ENCODE assay signal across 14 cellular contexts in the genomic region with DNA sequence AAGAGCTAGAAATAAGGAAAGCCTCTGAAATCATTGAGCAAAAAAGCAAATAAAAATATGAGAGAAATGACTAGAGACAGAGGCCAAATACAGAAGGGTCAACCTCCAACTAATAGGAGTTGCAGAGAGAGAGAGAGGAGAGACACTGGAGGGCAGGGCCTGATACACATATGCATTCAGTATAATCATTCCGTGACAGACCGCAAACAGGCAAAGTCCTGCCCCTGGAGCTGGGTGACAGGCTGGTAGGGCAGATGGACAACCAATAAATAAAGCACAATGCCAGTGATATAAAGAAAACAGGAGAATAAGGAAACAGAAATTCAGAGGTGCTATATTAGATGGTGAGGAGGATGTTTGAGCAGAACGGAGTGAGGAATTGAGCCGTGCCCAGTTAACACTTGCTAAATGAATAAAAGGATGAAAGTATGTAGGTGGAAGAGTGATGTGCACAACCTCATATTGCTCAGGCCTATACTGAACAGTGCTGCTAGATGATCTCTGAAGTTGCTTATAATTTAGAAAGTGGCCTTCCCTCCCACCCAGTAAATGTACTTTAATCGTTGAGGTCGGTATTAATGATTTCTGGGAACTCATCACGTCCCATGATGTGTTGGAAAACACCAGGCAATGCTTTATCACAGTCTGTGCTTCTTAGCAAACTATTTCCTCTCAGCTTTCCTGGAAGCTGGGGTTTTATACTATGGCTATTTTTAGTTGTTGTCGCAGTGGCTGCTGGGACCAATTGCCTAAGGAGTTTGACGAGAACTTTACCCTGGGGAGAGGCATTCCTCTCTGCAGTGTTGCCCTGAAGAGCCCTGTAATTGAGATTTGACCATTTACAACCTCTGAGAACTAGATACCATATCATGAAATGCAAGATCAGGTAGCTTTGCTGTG. TPM values are rescaled to one million over a fixed set of nuclear protein-coding genes. Genes with fewer than 3 reads are reported as not detected.
DNase-seq lines count a peak whose midpoint lies in the region; ATAC-seq, FAIRE-seq and TF ChIP-seq lines count a peak whose summit lies in the region.
"Had no signal": no experiment of that assay in that cellular context is flagged by ENCODE, and none has a peak within 500 bp of the region (broad histone marks: within the 10 kb centered on the region; RNA-seq: fewer than 3 reads in every experiment).

No MANE protein-coding gene starts in this region.

- WGBS in spleen, 5 donors = 38 to 47% (median 42%) methylated on average over 9 of the region's 9 CpGs

- H3K4me3 ChIP-seq in adipocyte (ENCODE audit: low read length) (no peak overlapping the region), kidney (ENCODE audit: low read length in 2 of 2) (no peak overlapping the region), spleen (no peak overlapping the region)
- H3K4me3 ChIP-seq: MG63, SJCRH30 had no signal

- H3K4me1 ChIP-seq in adipocyte (ENCODE audit: control insufficient read depth, insufficient read depth, low read length) (peaks cover 37% of the 10 kb centered on the region), kidney (ENCODE audit: control insufficient read depth in 1 of 2, insufficient read depth in 1 of 2, low read depth in 1 of 2, low read length in 2 of 2) (peaks cover 0 to 10% of the 10 kb centered on the region in 2 donors), spleen (peaks cover 0 to 5% (median 0%) of the 10 kb centered on the region in 6 donors)
- H3K4me1 ChIP-seq: SJCRH30 had no signal

- TF ChIP-seq CTCF in kidney (IDR thresholded peaks at IDR 0.05; ENCODE audit: borderline replicate concordance, extremely low read depth, insufficient read depth) (no peak), spleen (IDR thresholded peaks at IDR 0.05 in 8 of 11, conservative IDR thresholded peaks at IDR 0.05 in 3 of 11) (no peak), D721Med (IDR thresholded peaks at IDR 0.05; ENCODE audit: insufficient read depth, missing control alignments) (no peak)

- FAIRE-seq in kidney (lab: Jason Lieb, UNC) = no peak
- FAIRE-seq in D721Med (lab: Jason Lieb, UNC) = no peak
- FAIRE-seq: endometrium, GM12892 had no signal

- H3K9me3 ChIP-seq in adipocyte (ENCODE audit: control insufficient read depth, low read length) = no peaks in the 10 kb centered on the region
- H3K9me3 ChIP-seq in kidney (ENCODE audit: control insufficient read depth in 1 of 2, low read length in 2 of 2) = no peaks in the 10 kb centered on the region
- peaks cover 0 to 6% (median 0%) of the 10 kb centered on the region in 8 donors for H3K9me3 ChIP-seq in spleen
- H3K9me3 ChIP-seq: MG63, SJCRH30 had no signal

- intact Hi-C loops in kidney (cut with DNase I) (no loop called here), spleen (cut with DNase I; ENCODE audit: low total_unique reads) (no loop called here)

- DNase-seq in NCI-H69 (lab: John Stamatoyannopoulos, UW) = peak; percentile 6
- peak; percentile 22 for DNase-seq in adipocyte (ENCODE audit: low read depth)
- DNase-seq in kidney = no peak
- DNase-seq in spleen = no peak
- DNase-seq in D721Med (ENCODE audit: insufficient read length, low spot score) = no peak
- DNase-seq in H4 (ENCODE audit: low spot score) = no peak
- DNase-seq: activated CD4-positive, alpha-beta T cell treated with anti-CD3 and anti-CD28 coated beads for 1 hour; DMS 273 treated with DMSO at 0.1 percent for 48 hours; MG63; nucleus accumbens; SJCRH30 had no signal

- no peak for ATAC-seq in GM21423 (IDR thresholded peaks at IDR 0.05; ENCODE audit: unreplicated experiment)

- H3K36me3 ChIP-seq in adipocyte (ENCODE audit: control insufficient read depth, insufficient read depth, low read length, severe bottlenecking) (no peaks in the 10 kb centered on the region), kidney (ENCODE audit: control insufficient read depth in 1 of 2, insufficient read depth in 2 of 2, low read length in 2 of 2) (no peaks in the 10 kb centered on the region), spleen (no peaks in the 10 kb centered on the region)
- H3K36me3 ChIP-seq: MG63, SJCRH30 had no signal

- no peak for TF ChIP-seq POLR2A in spleen (IDR thresholded peaks at IDR 0.05)

- H3K27me3 ChIP-seq in adipocyte (replicated peaks; ENCODE audit: control insufficient read depth, insufficient read depth, low read length) (no peaks in the 10 kb centered on the region), spleen (replicated peaks in 1 of 7) (no peaks in the 10 kb centered on the region)
- H3K27me3 ChIP-seq: MG63, SJCRH30 had no signal

- peak overlapping the region; percentile 56 for H3K9ac ChIP-seq in adipocyte (ENCODE audit: low read length)
- no peak overlapping the region for H3K9ac ChIP-seq in kidney (ENCODE audit: low read length in 2 of 2)

- H3K27ac ChIP-seq in kidney (ENCODE audit: low read depth in 2 of 2, low read length in 2 of 2) (peak overlapping the region; percentile 46 to 71), spleen (peak overlapping the region; percentile 23 to 75 (median 70))
- H3K27ac ChIP-seq: SJCRH30 had no signal

RNA-seq across cellular contexts. Expression of a gene that starts 37.6 kb away (rescaled TPM):
- total RNA-seq in kidney (7.4 TPM), spleen (100 to 1,000 TPM in 2 of 7 donors, 10 to 100 TPM in 5; 53.4 to 189 (median 85.1) TPM)
- polyA plus RNA-seq in kidney (ENCODE audit: insufficient read depth, low read depth, low replicate concordance) (54.3 TPM), spleen (10 to 100 TPM in 1 of 3 donors, 1 to 10 TPM in 2; 2.8 to 10.6 (median 5.8) TPM)
- total RNA-seq in H4 (2014; rRNA removed; shearing (Covaris generic)) = not detected in 2 replicates

Comparison
In these comparisons a context has a peak if more than half of its experiments do, and no peak if none do; other contexts are left out.
1. DNase-seq: peak in NCI-H69 (single experiment) and adipocyte (single experiment); none in kidney (single experiment), spleen (single experiment), D721Med (single experiment) and H4 (single experiment).